ENCODE assay signal across 12 cellular contexts in the genomic region with DNA sequence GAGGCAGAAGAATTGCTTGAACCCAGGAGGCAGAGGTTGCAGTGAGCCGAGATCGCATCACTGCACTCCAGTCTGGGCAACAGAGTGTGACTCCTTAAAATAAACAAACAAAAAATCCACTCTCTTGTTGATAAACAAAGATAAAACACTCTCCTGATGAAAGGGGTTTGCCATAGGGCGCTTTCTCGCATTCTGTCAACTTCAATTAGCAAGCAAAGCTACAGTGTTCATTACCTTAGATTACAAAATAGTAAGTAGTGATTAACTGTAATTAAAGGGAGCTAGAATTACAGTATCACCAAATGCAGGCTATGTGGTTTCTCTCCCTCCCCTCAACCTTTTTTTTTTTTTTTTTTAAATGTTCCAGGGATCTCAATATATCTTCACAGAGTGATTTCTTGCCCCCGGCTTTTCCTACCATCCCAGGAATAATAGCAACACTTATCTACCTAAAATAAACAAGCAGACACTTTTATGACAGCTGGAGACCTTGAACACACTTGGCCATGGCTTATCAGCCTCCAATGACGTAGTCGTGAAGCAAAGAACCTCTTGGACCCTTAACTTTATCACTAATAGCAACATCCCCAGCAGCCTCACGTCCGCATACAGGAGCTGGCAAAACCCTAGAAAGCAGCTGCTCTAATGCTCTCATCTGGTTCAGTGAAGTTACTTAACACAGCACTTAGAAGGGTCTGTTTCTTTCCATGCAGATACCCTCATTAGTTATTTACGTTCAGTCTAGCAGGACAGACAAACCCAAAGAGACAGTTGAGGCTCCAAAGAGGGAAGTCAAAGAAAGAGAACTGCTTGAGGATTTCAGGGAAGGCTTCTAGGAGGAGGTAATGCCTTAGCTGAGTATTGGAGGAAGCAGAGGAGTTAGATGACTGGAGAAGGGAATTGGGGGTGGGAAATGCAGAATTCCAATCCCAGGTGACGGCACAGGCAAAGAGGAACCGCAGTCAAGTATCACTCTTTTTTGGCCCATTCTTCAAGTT. TPM values are rescaled to one million over a fixed set of nuclear protein-coding genes. Genes with fewer than 3 reads are reported as not detected.
DNase-seq lines count a peak whose midpoint lies in the region; ATAC-seq and TF ChIP-seq lines count a peak whose summit lies in the region.
"Had no signal": no experiment of that assay in that cellular context is flagged by ENCODE, and none has a peak within 500 bp of the region (broad histone marks: within the 10 kb centered on the region; RNA-seq: fewer than 3 reads in every experiment).

No MANE protein-coding gene starts in this region.

- no peak for TF ChIP-seq CTCF in fibroblast of the aortic adventitia (IDR thresholded peaks at IDR 0.05; ENCODE audit: insufficient read depth, low read length)
- no peak for TF ChIP-seq CTCF in nephron (IDR thresholded peaks at IDR 0.05; ENCODE audit: unreplicated experiment in 3 of 3)

- peaks cover 26% of the 10 kb centered on the region for H3K4me1 Mint-ChIP-seq in nephron

- peak overlapping the region; percentile 17 to 38 (median 34) for H3K27ac Mint-ChIP-seq in nephron
- H3K27ac Mint-ChIP-seq: dendritic cell treated with granulocyte-macrophage colony-stimulating factor and Interleukin-4, amounts not matched to agents 40 ng/mL and 50 ng/mL, for 4 days had no signal

- DNase-seq in Daoy (ENCODE audit: low read depth): peak; percentile 89
- DNase-seq in NCI-H2029 treated with DMSO at 0.1 percent for 48 hours (lab: John Stamatoyannopoulos, UW): peak; percentile 69
- DNase-seq in fibroblast of the aortic adventitia (ENCODE audit: low read depth): peak; percentile 42
- DNase-seq in NCI-H526 treated with DMSO at 0.1 percent for 48 hours (lab: John Stamatoyannopoulos, UW): no peak
- no peak for DNase-seq in kidney glomerular epithelial cell (lab: John Stamatoyannopoulos, UW)
- DNase-seq: activated effector memory CD4-positive, alpha-beta T cell treated with anti-CD3 and anti-CD28 coated beads, Interleukin-2, amount 50 U/mL, for 16 hours; NCI-H446 treated with DMSO at 0.1 percent for 48 hours; SIG-M5 had no signal

- H3K4me3 ChIP-seq in fibroblast of the aortic adventitia (ENCODE audit: low read depth, low read length): no peak overlapping the region

- H3K36me3 Mint-ChIP-seq in nephron (ENCODE audit: low read depth): no peaks in the 10 kb centered on the region

- ATAC-seq in GM21619 (IDR thresholded peaks at IDR 0.05; ENCODE audit: unreplicated experiment): no peak
- ATAC-seq in GM18870 (IDR thresholded peaks at IDR 0.05; ENCODE audit: unreplicated experiment): no peak

- H3K9me3 Mint-ChIP-seq in nephron: no peaks in the 10 kb centered on the region
- H3K9me3 Mint-ChIP-seq: dendritic cell treated with granulocyte-macrophage colony-stimulating factor and Interleukin-4, amounts not matched to agents 40 ng/mL and 50 ng/mL, for 4 days had no signal

- peaks cover 3% of the 10 kb centered on the region for H3K27me3 Mint-ChIP-seq in nephron (ENCODE audit: low read depth)
- H3K27me3 Mint-ChIP-seq: dendritic cell treated with granulocyte-macrophage colony-stimulating factor and Interleukin-4, amounts not matched to agents 40 ng/mL and 50 ng/mL, for 4 days had no signal

- no peak overlapping the region for H3K4me3 Mint-ChIP-seq in nephron
- H3K4me3 Mint-ChIP-seq: dendritic cell treated with granulocyte-macrophage colony-stimulating factor and Interleukin-4, amounts not matched to agents 40 ng/mL and 50 ng/mL, for 4 days had no signal

RNA-seq across cellular contexts. Expression of a gene that starts 37.9 kb away (rescaled TPM):
- 20.5 and 21.8 TPM in 2 replicates for total RNA-seq in Daoy (2014; rRNA removed; shearing (Covaris generic))
- 0.33 and 0.36 TPM in 2 replicates for total RNA-seq in fibroblast of the aortic adventitia (ENCODE audit: low replicate concordance)

Comparison
In these comparisons a context has a peak if more than half of its experiments do, and no peak if none do; other contexts are left out.
1. DNase-seq: peak in Daoy (single experiment), NCI-H2029 treated with DMSO at 0.1 percent for 48 hours (single experiment) and fibroblast of the aortic adventitia (single experiment); none in NCI-H526 treated with DMSO at 0.1 percent for 48 hours (single experiment) and kidney glomerular epithelial cell (single experiment).
2. RNA of a gene that starts 37.9 kb away (total RNA-seq): 20.5 to 21.8 TPM in Daoy; 0.33 to 0.36 TPM in fibroblast of the aortic adventitia; every median in the first group is over 10 times any median in the second.